In genomic region chr11:65113361-65113756, GRCh38 we compare ENCODE assay signal across 1 cellular context.
TF ChIP-seq lines count a peak whose summit lies in the region.

No MANE protein-coding gene starts in this region.

TF ChIP-seq in H1, 55 proteins besides CTCF, POLR2A, EP300 and RAD21:
- TF ChIP-seq SIN3A (conservative IDR thresholded peaks at IDR 0.05 in 1 of 2, IDR thresholded peaks at IDR 0.05 in 1 of 2; ENCODE audit: low read depth in 1 of 2, low read length in 2 of 2) (peak in 1 of 2 experiments; percentile 7; a peak in 1 of 4 replicates), NANOG (IDR thresholded peaks at IDR 0.05; ENCODE audit: insufficient read depth, low read depth, low read length, poor library complexity, severe bottlenecking) (no peak)
